Comparison of ENCODE assay signal across 1 cellular context in the genomic region with DNA sequence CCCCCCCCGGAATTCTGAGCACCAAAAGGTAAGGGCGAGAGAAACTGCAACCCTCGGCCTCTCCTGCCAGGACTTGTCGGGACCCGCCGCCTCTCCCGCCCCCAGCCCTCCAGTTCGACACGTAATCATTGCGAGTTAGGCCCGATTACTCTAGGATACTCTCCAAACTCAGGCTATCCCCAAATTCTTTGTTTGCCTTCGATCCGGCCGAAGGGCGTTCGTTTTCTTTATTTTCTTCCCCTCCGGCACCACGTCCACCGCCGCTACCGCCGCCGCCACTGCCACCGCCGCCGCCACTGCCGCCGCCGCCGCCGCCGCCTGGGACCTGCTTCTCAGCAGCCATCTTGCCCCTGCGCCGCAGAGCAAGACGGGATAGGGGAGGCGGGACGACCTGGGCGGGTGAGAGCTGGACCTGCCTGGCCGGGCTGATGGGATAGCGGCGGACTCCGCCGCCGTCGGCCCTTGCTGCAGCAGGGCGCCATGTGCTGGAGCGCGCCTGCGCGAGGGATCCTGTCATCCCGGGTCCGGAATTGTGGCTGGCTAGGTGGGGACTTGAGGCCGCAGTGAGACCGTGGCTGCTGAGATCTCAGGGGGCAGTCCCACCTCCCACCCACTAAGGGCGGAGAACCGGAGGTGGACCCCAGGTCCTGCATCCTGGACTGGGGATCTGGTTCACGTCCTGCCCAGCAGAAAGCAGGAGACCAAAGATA.
TF ChIP-seq lines count a peak whose summit lies in the region.

SRP68 (minus strand) TSS at position 369 of the 710 bp plus-strand sequence; CDS start at position 343, 26 bp downstream.

TF ChIP-seq in HepG2, 621 proteins besides CTCF, POLR2A, EP300 and RAD21 (continued from another document and continues in another):
- TF ChIP-seq PRDM4 (CRISPR knock-in tag; IDR thresholded peaks at IDR 0.05; ENCODE audit: borderline replicate concordance) (no peak), USF2 (IDR thresholded peaks at IDR 0.05; ENCODE audit: low read depth, low read length) (no peak), USF2 (CRISPR knock-in tag; IDR thresholded peaks at IDR 0.05; ENCODE audit: borderline replicate concordance) (peak; percentile 51; the same call in 1 of the 2 replicates), ATF7 (IDR thresholded peaks at IDR 0.05) (no peak), ATF7 (CRISPR knock-in tag; IDR thresholded peaks at IDR 0.05) (peak; percentile 64; the same call in 1 of the 2 replicates), ZNF18 (CRISPR knock-in tag; IDR thresholded peaks at IDR 0.05; ENCODE audit: insufficient replicate concordance) (no peak), ZNF556 (CRISPR knock-in tag; IDR thresholded peaks at IDR 0.05; ENCODE audit: borderline replicate concordance) (peak; percentile 99), ETV5 (CRISPR knock-in tag; IDR thresholded peaks at IDR 0.05; ENCODE audit: borderline replicate concordance) (peak; percentile 24; the same call in 1 of the 2 replicates), ZNF562 (CRISPR knock-in tag; IDR thresholded peaks at IDR 0.05; ENCODE audit: borderline replicate concordance) (no peak), ZNF616 (CRISPR knock-in tag; IDR thresholded peaks at IDR 0.05; ENCODE audit: low read depth) (peak; percentile 70), ZFP41 (CRISPR knock-in tag; IDR thresholded peaks at IDR 0.05; ENCODE audit: borderline replicate concordance) (no peak), ZBTB42 (CRISPR knock-in tag; IDR thresholded peaks at IDR 0.05) (peak; percentile 87; the same call in 1 of the 2 replicates), ZNF619 (CRISPR knock-in tag; IDR thresholded peaks at IDR 0.05) (peak; percentile 93), ZNF598 (CRISPR knock-in tag; IDR thresholded peaks at IDR 0.05; ENCODE audit: borderline replicate concordance) (peak; percentile 85; the same call in 1 of the 2 replicates), MTA3 (CRISPR knock-in tag; IDR thresholded peaks at IDR 0.05) (no peak), DNMT1 (CRISPR knock-in tag; IDR thresholded peaks at IDR 0.05) (peak; percentile 92), HNRNPH1 (optimal IDR thresholded peaks at IDR 0.05; ENCODE audit: low read depth, low read length) (no peak), FOXK1 (CRISPR knock-in tag; IDR thresholded peaks at IDR 0.05; ENCODE audit: borderline replicate concordance, low read depth) (peak; percentile 70; the same call in 1 of the 2 replicates), KMT2A (CRISPR knock-in tag; IDR thresholded peaks at IDR 0.05) (peak; percentile 96), ZNF713 (CRISPR knock-in tag; IDR thresholded peaks at IDR 0.05) (peak; percentile 43; the same call in 1 of the 2 replicates), ATRX (CRISPR knock-in tag; IDR thresholded peaks at IDR 0.05; ENCODE audit: borderline replicate concordance) (no peak), ESRRA (CRISPR knock-in tag; IDR thresholded peaks at IDR 0.05; ENCODE audit: low read depth) (peak; percentile 73), ZNF563 (CRISPR knock-in tag; IDR thresholded peaks at IDR 0.05) (peak; percentile 94), ZNF670 (CRISPR knock-in tag; IDR thresholded peaks at IDR 0.05; ENCODE audit: borderline replicate concordance) (peak; percentile 86; the same call in 1 of the 2 replicates)
- TF ChIP-seq, protein P1, sequence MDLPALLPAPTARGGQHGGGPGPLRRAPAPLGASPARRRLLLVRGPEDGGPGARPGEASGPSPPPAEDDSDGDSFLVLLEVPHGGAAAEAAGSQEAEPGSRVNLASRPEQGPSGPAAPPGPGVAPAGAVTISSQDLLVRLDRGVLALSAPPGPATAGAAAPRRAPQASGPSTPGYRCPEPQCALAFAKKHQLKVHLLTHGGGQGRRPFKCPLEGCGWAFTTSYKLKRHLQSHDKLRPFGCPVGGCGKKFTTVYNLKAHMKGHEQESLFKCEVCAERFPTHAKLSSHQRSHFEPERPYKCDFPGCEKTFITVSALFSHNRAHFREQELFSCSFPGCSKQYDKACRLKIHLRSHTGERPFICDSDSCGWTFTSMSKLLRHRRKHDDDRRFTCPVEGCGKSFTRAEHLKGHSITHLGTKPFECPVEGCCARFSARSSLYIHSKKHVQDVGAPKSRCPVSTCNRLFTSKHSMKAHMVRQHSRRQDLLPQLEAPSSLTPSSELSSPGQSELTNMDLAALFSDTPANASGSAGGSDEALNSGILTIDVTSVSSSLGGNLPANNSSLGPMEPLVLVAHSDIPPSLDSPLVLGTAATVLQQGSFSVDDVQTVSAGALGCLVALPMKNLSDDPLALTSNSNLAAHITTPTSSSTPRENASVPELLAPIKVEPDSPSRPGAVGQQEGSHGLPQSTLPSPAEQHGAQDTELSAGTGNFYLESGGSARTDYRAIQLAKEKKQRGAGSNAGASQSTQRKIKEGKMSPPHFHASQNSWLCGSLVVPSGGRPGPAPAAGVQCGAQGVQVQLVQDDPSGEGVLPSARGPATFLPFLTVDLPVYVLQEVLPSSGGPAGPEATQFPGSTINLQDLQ (CRISPR knock-in tag; IDR thresholded peaks at IDR 0.05) = peak; percentile 97
- TF ChIP-seq, protein P2, sequence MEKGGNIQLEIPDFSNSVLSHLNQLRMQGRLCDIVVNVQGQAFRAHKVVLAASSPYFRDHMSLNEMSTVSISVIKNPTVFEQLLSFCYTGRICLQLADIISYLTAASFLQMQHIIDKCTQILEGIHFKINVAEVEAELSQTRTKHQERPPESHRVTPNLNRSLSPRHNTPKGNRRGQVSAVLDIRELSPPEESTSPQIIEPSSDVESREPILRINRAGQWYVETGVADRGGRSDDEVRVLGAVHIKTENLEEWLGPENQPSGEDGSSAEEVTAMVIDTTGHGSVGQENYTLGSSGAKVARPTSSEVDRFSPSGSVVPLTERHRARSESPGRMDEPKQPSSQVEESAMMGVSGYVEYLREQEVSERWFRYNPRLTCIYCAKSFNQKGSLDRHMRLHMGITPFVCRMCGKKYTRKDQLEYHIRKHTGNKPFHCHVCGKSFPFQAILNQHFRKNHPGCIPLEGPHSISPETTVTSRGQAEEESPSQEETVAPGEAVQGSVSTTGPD (CRISPR knock-in tag; IDR thresholded peaks at IDR 0.05) = no peak
- TF ChIP-seq, protein P3, sequence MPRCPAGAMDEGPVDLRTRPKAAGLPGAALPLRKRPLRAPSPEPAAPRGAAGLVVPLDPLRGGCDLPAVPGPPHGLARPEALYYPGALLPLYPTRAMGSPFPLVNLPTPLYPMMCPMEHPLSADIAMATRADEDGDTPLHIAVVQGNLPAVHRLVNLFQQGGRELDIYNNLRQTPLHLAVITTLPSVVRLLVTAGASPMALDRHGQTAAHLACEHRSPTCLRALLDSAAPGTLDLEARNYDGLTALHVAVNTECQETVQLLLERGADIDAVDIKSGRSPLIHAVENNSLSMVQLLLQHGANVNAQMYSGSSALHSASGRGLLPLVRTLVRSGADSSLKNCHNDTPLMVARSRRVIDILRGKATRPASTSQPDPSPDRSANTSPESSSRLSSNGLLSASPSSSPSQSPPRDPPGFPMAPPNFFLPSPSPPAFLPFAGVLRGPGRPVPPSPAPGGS (CRISPR knock-in tag; IDR thresholded peaks at IDR 0.05) = peak; percentile 82
- TF ChIP-seq, protein P4, sequence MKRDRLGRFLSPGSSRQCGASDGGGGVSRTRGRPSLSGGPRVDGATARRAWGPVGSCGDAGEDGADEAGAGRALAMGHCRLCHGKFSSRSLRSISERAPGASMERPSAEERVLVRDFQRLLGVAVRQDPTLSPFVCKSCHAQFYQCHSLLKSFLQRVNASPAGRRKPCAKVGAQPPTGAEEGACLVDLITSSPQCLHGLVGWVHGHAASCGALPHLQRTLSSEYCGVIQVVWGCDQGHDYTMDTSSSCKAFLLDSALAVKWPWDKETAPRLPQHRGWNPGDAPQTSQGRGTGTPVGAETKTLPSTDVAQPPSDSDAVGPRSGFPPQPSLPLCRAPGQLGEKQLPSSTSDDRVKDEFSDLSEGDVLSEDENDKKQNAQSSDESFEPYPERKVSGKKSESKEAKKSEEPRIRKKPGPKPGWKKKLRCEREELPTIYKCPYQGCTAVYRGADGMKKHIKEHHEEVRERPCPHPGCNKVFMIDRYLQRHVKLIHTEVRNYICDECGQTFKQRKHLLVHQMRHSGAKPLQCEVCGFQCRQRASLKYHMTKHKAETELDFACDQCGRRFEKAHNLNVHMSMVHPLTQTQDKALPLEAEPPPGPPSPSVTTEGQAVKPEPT (CRISPR knock-in tag; IDR thresholded peaks at IDR 0.05; ENCODE audit: low read depth) = peak; percentile 44; the same call in 1 of the 2 replicates
- TF ChIP-seq, protein P5, sequence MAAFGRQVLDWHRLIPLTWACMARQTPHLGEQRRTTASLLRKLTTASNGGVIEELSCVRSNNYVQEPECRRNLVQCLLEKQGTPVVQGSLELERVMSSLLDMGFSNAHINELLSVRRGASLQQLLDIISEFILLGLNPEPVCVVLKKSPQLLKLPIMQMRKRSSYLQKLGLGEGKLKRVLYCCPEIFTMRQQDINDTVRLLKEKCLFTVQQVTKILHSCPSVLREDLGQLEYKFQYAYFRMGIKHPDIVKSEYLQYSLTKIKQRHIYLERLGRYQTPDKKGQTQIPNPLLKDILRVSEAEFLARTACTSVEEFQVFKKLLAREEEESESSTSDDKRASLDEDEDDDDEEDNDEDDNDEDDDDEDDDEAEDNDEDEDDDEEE (CRISPR knock-in tag; IDR thresholded peaks at IDR 0.05) = peak; percentile 47
- TF ChIP-seq, protein P6, sequence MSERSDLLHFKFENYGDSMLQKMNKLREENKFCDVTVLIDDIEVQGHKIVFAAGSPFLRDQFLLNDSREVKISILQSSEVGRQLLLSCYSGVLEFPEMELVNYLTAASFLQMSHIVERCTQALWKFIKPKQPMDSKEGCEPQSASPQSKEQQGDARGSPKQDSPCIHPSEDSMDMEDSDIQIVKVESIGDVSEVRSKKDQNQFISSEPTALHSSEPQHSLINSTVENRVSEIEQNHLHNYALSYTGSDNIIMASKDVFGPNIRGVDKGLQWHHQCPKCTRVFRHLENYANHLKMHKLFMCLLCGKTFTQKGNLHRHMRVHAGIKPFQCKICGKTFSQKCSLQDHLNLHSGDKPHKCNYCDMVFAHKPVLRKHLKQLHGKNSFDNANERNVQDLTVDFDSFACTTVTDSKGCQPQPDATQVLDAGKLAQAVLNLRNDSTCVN (CRISPR knock-in tag; IDR thresholded peaks at IDR 0.05; ENCODE audit: borderline replicate concordance) = peak; percentile 71; the same call in 1 of the 2 replicates
- TF ChIP-seq, protein P7, sequence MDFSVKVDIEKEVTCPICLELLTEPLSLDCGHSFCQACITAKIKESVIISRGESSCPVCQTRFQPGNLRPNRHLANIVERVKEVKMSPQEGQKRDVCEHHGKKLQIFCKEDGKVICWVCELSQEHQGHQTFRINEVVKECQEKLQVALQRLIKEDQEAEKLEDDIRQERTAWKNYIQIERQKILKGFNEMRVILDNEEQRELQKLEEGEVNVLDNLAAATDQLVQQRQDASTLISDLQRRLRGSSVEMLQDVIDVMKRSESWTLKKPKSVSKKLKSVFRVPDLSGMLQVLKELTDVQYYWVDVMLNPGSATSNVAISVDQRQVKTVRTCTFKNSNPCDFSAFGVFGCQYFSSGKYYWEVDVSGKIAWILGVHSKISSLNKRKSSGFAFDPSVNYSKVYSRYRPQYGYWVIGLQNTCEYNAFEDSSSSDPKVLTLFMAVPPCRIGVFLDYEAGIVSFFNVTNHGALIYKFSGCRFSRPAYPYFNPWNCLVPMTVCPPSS (IDR thresholded peaks at IDR 0.05) = no peak
